ENCODE assay signal across 17 cellular contexts in genomic region chr2:171281116-171281515, GRCh38.
DNase-seq lines count a peak whose midpoint lies in the region; ATAC-seq and FAIRE-seq lines count a peak whose summit lies in the region.
"Had no signal": no experiment of that assay in that cellular context is flagged by ENCODE, and none has a peak within 500 bp of the region (broad histone marks: within the 10 kb centered on the region; RNA-seq: fewer than 3 reads in every experiment).

No MANE protein-coding gene starts in this region.

- H3K4me3 Mint-ChIP-seq in activated naive CD8-positive, alpha-beta T cell treated with anti-CD3 and anti-CD28 coated beads, Interleukin-2, amount 50 U/mL, for 24 hours: no peak overlapping the region
- H3K4me3 Mint-ChIP-seq: CD8-positive, alpha-beta memory T cell; T-helper 17 cell had no signal

- no peaks in the 10 kb centered on the region for H3K36me3 Mint-ChIP-seq in activated naive CD8-positive, alpha-beta T cell treated with anti-CD3 and anti-CD28 coated beads, Interleukin-2, amount 50 U/mL, for 24 hours (ENCODE audit: low read depth)

- H2AK5ac ChIP-seq in neuronal stem cell (ENCODE audit: low read depth, low read length): no peak overlapping the region

- H4K8ac ChIP-seq in neuronal stem cell (ENCODE audit: low read depth, low read length): no peak overlapping the region

- H2AFZ ChIP-seq in neuronal stem cell (ENCODE audit: low read length): no peak overlapping the region

- DNase-seq in NCI-H146 (lab: John Stamatoyannopoulos, UW) (peak; percentile 5), NCI-H146 treated with DMSO at 0.1 percent for 48 hours (lab: John Stamatoyannopoulos, UW; ENCODE audit: unreplicated experiment) (no peak), NCI-H1694 (lab: John Stamatoyannopoulos, UW) (peak; percentile 77), NCI-H69 (lab: John Stamatoyannopoulos, UW) (peak; percentile 88), neuronal stem cell (ENCODE audit: low spot score) (no peak)
- no peak for DNase-seq in activated naive CD8-positive, alpha-beta T cell treated with anti-CD3 and anti-CD28 coated beads, Interleukin-2, amount 50 U/mL, for 24 hours
- no peak for DNase-seq in activated CD4-positive, alpha-beta T cell treated with anti-CD3 and anti-CD28 coated beads for 48 hours
- DNase-seq: CD8-positive, alpha-beta memory T cell; DMS153; EL; H7; NCI-H1092 treated with DMSO at 0.1 percent for 48 hours; OCI-M1; SJCRH30; T-helper 17 cell had no signal

- H3K27me3 ChIP-seq in neuronal stem cell (ENCODE audit: control insufficient read depth in 3 of 3, insufficient read depth in 3 of 3, low read depth in 1 of 3, low read length in 3 of 3): no peaks in the 10 kb centered on the region
- H3K27me3 ChIP-seq: BLaER1 treated with 17β-estradiol and CSF1 and Interleukin-3, amounts not matched to agents 10 nM and 100 nM; SJCRH30 had no signal

- H3K4me1 Mint-ChIP-seq in activated naive CD8-positive, alpha-beta T cell treated with anti-CD3 and anti-CD28 coated beads, Interleukin-2, amount 50 U/mL, for 24 hours: no peaks in the 10 kb centered on the region
- H3K4me1 Mint-ChIP-seq: CD8-positive, alpha-beta memory T cell; T-helper 17 cell had no signal

- no peak overlapping the region for H2BK120ac ChIP-seq in neuronal stem cell (ENCODE audit: low read depth, low read length)

- no peaks in the 10 kb centered on the region for H3K9me3 Mint-ChIP-seq in activated naive CD8-positive, alpha-beta T cell treated with anti-CD3 and anti-CD28 coated beads, Interleukin-2, amount 50 U/mL, for 24 hours
- H3K9me3 Mint-ChIP-seq: CD8-positive, alpha-beta memory T cell had no signal

- H3K14ac ChIP-seq in neuronal stem cell (ENCODE audit: low read length): no peak overlapping the region

- no peak overlapping the region for H3K4ac ChIP-seq in neuronal stem cell (ENCODE audit: low read length)

- FAIRE-seq in islet of Langerhans (lab: Jason Lieb, UNC): peak; percentile 85

- H2BK12ac ChIP-seq in neuronal stem cell (ENCODE audit: low read length): no peak overlapping the region

- no peak overlapping the region for H3K4me3 ChIP-seq in neuronal stem cell (ENCODE audit: low read length in 2 of 2)
- H3K4me3 ChIP-seq: BLaER1 treated with 17β-estradiol and CSF1 and Interleukin-3, amounts not matched to agents 10 nM and 100 nM; SJCRH30 had no signal

- H2BK5ac ChIP-seq in neuronal stem cell (ENCODE audit: low read length): no peak overlapping the region

- no peak overlapping the region for H3K27ac ChIP-seq in neuronal stem cell (replicated peaks; ENCODE audit: low read length)
- H3K27ac ChIP-seq: BLaER1 treated with 17β-estradiol and CSF1 and Interleukin-3, amounts not matched to agents 10 nM and 100 nM; SJCRH30 had no signal

- ATAC-seq in activated naive CD8-positive, alpha-beta T cell treated with anti-CD3 and anti-CD28 coated beads, Interleukin-2, amount 50 U/mL, for 24 hours: no peak
- ATAC-seq: T-helper 17 cell had no signal

- H3K9ac ChIP-seq in neuronal stem cell (ENCODE audit: low read depth, low read length, poor library complexity): no peak overlapping the region
- H3K9ac ChIP-seq: BLaER1 treated with 17β-estradiol and CSF1 and Interleukin-3, amounts not matched to agents 10 nM and 100 nM had no signal

- H3K27me3 Mint-ChIP-seq in activated naive CD8-positive, alpha-beta T cell treated with anti-CD3 and anti-CD28 coated beads, Interleukin-2, amount 50 U/mL, for 24 hours: no peaks in the 10 kb centered on the region
- H3K27me3 Mint-ChIP-seq: CD8-positive, alpha-beta memory T cell; T-helper 17 cell had no signal

- no peak overlapping the region for H3K27ac Mint-ChIP-seq in activated naive CD8-positive, alpha-beta T cell treated with anti-CD3 and anti-CD28 coated beads, Interleukin-2, amount 50 U/mL, for 24 hours
- H3K27ac Mint-ChIP-seq: T-helper 17 cell had no signal

- H3K4me2 ChIP-seq in neuronal stem cell (ENCODE audit: insufficient read depth, low read length, poor library complexity, severe bottlenecking): no peak overlapping the region
- H3K4me2 ChIP-seq: BLaER1 treated with 17β-estradiol and CSF1 and Interleukin-3, amounts not matched to agents 10 nM and 100 nM had no signal

- no peaks in the 10 kb centered on the region for H3K79me1 ChIP-seq in neuronal stem cell (ENCODE audit: low read depth, low read length)

- no peak overlapping the region for H3K23ac ChIP-seq in neuronal stem cell (ENCODE audit: low read depth, low read length, poor library complexity)

- WGBS in neuronal stem cell (ENCODE audit: extremely low coverage in 2 of 2, insufficient read length in 2 of 2, insufficient replicate concordance in 1 of 2), 2 donors: no CpG with 5 or more reads among the region's 3 CpGs

- H3K18ac ChIP-seq in neuronal stem cell (ENCODE audit: low read length): no peak overlapping the region

- no peaks in the 10 kb centered on the region for H3K9me3 ChIP-seq in neuronal stem cell (replicated peaks in 1 of 2; ENCODE audit: control insufficient read depth in 2 of 2, insufficient read depth in 1 of 2, low read depth in 1 of 2, low read length in 2 of 2)
- H3K9me3 ChIP-seq: SJCRH30 had no signal

- no peak overlapping the region for H4K91ac ChIP-seq in neuronal stem cell (ENCODE audit: low read depth, low read length, poor library complexity)

- H3K4me1 ChIP-seq in neuronal stem cell (ENCODE audit: control insufficient read depth in 2 of 2, insufficient read depth in 1 of 2, low read depth in 1 of 2, low read length in 2 of 2): peaks cover 0 to 4% of the 10 kb centered on the region in 2 donors
- H3K4me1 ChIP-seq: BLaER1 treated with 17β-estradiol and CSF1 and Interleukin-3, amounts not matched to agents 10 nM and 100 nM; SJCRH30 had no signal

- no peaks in the 10 kb centered on the region for H3K36me3 ChIP-seq in neuronal stem cell (replicated peaks in 1 of 2; ENCODE audit: control insufficient read depth in 2 of 2, insufficient read depth in 2 of 2, low read length in 2 of 2)
- H3K36me3 ChIP-seq: BLaER1 treated with 17β-estradiol and CSF1 and Interleukin-3, amounts not matched to agents 10 nM and 100 nM; SJCRH30 had no signal

- no peak overlapping the region for H2BK15ac ChIP-seq in neuronal stem cell (ENCODE audit: low read length)

Comparison
In these comparisons a context has a peak if more than half of its experiments do, and no peak if none do; other contexts are left out.
1. DNase-seq: peak in NCI-H146 (single experiment), NCI-H1694 (single experiment) and NCI-H69 (single experiment); none in NCI-H146 treated with DMSO at 0.1 percent for 48 hours (single experiment), activated naive CD8-positive, alpha-beta T cell treated with anti-CD3 and anti-CD28 coated beads, Interleukin-2, amount 50 U/mL, for 24 hours (single experiment), activated CD4-positive, alpha-beta T cell treated with anti-CD3 and anti-CD28 coated beads for 48 hours (single experiment) and neuronal stem cell (single experiment).